ENCODE assay signal across 10 cellular contexts in genomic region chr2:223537669-223538601, GRCh38.
DNase-seq lines count a peak whose midpoint lies in the region; ATAC-seq, FAIRE-seq and TF ChIP-seq lines count a peak whose summit lies in the region.
"Had no signal": no experiment of that assay in that cellular context is flagged by ENCODE, and none has a peak within 500 bp of the region (broad histone marks: within the 10 kb centered on the region; RNA-seq: fewer than 3 reads in every experiment).

No MANE protein-coding gene starts in this region.

- H3K4me3 ChIP-seq in SK-N-MC, result no peak overlapping the region
- H3K4me3 ChIP-seq in iPS-18a (ENCODE audit: low read length), result no peak overlapping the region
- H3K4me3 ChIP-seq: BLaER1 treated with 17β-estradiol and CSF1 and Interleukin-3, amounts not matched to agents 10 nM and 100 nM had no signal

- no peak for ATAC-seq in HG02759 (IDR thresholded peaks at IDR 0.05; ENCODE audit: unreplicated experiment)

- H3K27ac ChIP-seq in SK-N-MC, result peak overlapping the region; percentile 69
- H3K27ac ChIP-seq in iPS-18a (ENCODE audit: low read length), result no peak overlapping the region
- H3K27ac ChIP-seq: BLaER1 treated with 17β-estradiol and CSF1 and Interleukin-3, amounts not matched to agents 10 nM and 100 nM had no signal

- H3K9ac ChIP-seq in SK-N-MC (ENCODE audit: insufficient read length) (peak overlapping the region; percentile 13), iPS-18a (ENCODE audit: low read length) (peak overlapping the region; percentile 3)
- H3K9ac ChIP-seq: BLaER1 treated with 17β-estradiol and CSF1 and Interleukin-3, amounts not matched to agents 10 nM and 100 nM had no signal

- H3K36me3 ChIP-seq in SK-N-MC (ENCODE audit: insufficient read depth, low read length), result no peaks in the 10 kb centered on the region
- H3K36me3 ChIP-seq in iPS-18a (ENCODE audit: control insufficient read depth, low read depth, low read length), result no peaks in the 10 kb centered on the region
- H3K36me3 ChIP-seq: BLaER1 treated with 17β-estradiol and CSF1 and Interleukin-3, amounts not matched to agents 10 nM and 100 nM had no signal

- in situ Hi-C loops in GM13977 (cut with MboI; ENCODE audit: low pct_unique_long_range_greater_than_20kb, low sequenced_read_pairs, unreplicated experiment), result no loop called here

- H3K4me1 ChIP-seq in iPS-18a (ENCODE audit: control insufficient read depth, low read depth, low read length), result peaks cover 19% of the 10 kb centered on the region
- H3K4me1 ChIP-seq: BLaER1 treated with 17β-estradiol and CSF1 and Interleukin-3, amounts not matched to agents 10 nM and 100 nM had no signal

- FAIRE-seq in D721Med (lab: Jason Lieb, UNC), result no peak

- TF ChIP-seq CTCF in D721Med (IDR thresholded peaks at IDR 0.05; ENCODE audit: insufficient read depth, missing control alignments), result no peak
- TF ChIP-seq CTCF in GM13977 (IDR thresholded peaks at IDR 0.05; ENCODE audit: extremely low read depth, insufficient read depth, missing control alignments), result no peak

- H3K9me3 ChIP-seq in SK-N-MC (ENCODE audit: low read depth, low read length) (no peaks in the 10 kb centered on the region), iPS-18a (ENCODE audit: control insufficient read depth, low read depth, low read length) (no peaks in the 10 kb centered on the region)
- H3K9me3 ChIP-seq: BLaER1 treated with 17β-estradiol and CSF1 and Interleukin-3, amounts not matched to agents 10 nM and 100 nM had no signal

- no peaks in the 10 kb centered on the region for H3K27me3 ChIP-seq in iPS-18a (ENCODE audit: control insufficient read depth, insufficient read depth, low read length)
- H3K27me3 ChIP-seq: BLaER1 treated with 17β-estradiol and CSF1 and Interleukin-3, amounts not matched to agents 10 nM and 100 nM had no signal

- DNase-seq in Ammon's horn (ENCODE audit: low spot score) (peak; percentile 17), NCI-H1092 (lab: John Stamatoyannopoulos, UW) (peak; percentile 39), SK-N-MC (ENCODE audit: low read depth, low spot score) (no peak), SKM-1 treated with dmso at 0.1 percent for 144 hours (lab: John Stamatoyannopoulos, UW; ENCODE audit: unreplicated experiment) (no peak), D721Med (ENCODE audit: insufficient read length, low spot score) (no peak), GM13977 (ENCODE audit: low spot score) (no peak)
- DNase-seq: T-helper 9 cell had no signal

Comparison
In these comparisons a context has a peak if more than half of its experiments do, and no peak if none do; other contexts are left out.
1. DNase-seq: peak in Ammon's horn (single experiment) and NCI-H1092 (single experiment); none in SK-N-MC (single experiment), SKM-1 treated with dmso at 0.1 percent for 144 hours (single experiment), D721Med (single experiment) and GM13977 (single experiment).